ENCODE assay signal across 8 cellular contexts in the genomic region with DNA sequence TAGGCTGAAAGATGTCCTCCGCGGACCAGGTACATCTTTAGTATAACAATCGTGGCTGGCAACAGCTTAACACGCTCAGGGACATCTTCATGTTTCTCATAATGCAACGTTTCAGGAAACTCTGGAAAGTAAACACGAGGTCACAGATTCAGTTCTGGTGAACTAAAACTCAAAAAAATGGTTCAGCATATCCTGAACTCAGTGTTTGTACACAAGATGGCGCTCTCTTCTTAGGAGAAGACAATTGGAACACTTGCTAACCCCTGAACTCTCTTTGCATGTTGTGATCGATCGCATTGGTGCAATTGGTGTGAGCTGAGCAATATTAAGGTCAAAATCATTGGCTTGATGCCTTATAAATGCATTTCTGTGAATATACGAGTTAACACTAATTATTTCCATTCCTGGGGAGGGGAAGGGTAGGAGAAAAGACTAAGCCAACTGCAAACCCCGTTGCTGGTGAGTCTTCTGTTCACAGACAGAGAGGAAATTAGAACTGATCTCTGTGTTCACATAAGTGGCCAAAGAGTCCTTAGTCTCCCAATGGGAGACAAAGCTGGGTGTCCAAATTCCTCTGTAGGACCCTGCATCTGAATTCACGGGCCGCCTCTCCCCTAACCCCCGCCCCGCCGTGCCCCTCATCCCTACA. TPM values are rescaled to one million over a fixed set of nuclear protein-coding genes. Genes with fewer than 3 reads are reported as not detected.
A peak's percentile ranks its signal among the peaks of the same experiment; 100 is the strongest.
DNase-seq lines count a peak whose midpoint lies in the region; ATAC-seq and TF ChIP-seq lines count a peak whose summit lies in the region.

No MANE protein-coding gene starts in this region.

- no peak overlapping the region for H3K9ac ChIP-seq in adipocyte (ENCODE audit: low read length)

- H3K36me3 ChIP-seq in adipocyte (ENCODE audit: control insufficient read depth, insufficient read depth, low read length, severe bottlenecking), result no peaks in the 10 kb centered on the region
- H3K36me3 ChIP-seq in right atrium auricular region, result no peaks in the 10 kb centered on the region

- H3K4me3 ChIP-seq in adipocyte (ENCODE audit: low read length), result no peak overlapping the region
- H3K4me3 ChIP-seq in right atrium auricular region, result no peak overlapping the region
- H3K4me3 ChIP-seq in retinal pigment epithelial cell (ENCODE audit: low read length), result no peak overlapping the region

- DNase-seq in DMS53 (lab: John Stamatoyannopoulos, UW) (peak; percentile 92), NCI-H526 (lab: John Stamatoyannopoulos, UW) (peak; percentile 77 to 85), adipocyte (ENCODE audit: low read depth) (peak; percentile 91), right atrium auricular region (ENCODE audit: low spot score) (peak; percentile 18), retinal pigment epithelial cell (ENCODE audit: low read depth) (no peak)
- no peak for DNase-seq in activated effector memory CD4-positive, alpha-beta T cell treated with anti-CD3 and anti-CD28 coated beads, Interleukin-2, amount 50 U/mL, for 16 hours

- ATAC-seq in GM19043 (IDR thresholded peaks at IDR 0.05; ENCODE audit: low read depth, unreplicated experiment), result peak; percentile 75
- peak; percentile 63 for ATAC-seq in HG03520 (IDR thresholded peaks at IDR 0.05; ENCODE audit: unreplicated experiment)

- peaks cover 19% of the 10 kb centered on the region for H3K4me1 ChIP-seq in adipocyte (ENCODE audit: control insufficient read depth, insufficient read depth, low read length)
- H3K4me1 ChIP-seq in right atrium auricular region, result peaks cover 0 to 19% of the 10 kb centered on the region in 2 donors

- H3K27me3 ChIP-seq in adipocyte (replicated peaks; ENCODE audit: control insufficient read depth, insufficient read depth, low read length), result no peaks in the 10 kb centered on the region
- no peaks in the 10 kb centered on the region for H3K27me3 ChIP-seq in right atrium auricular region

- peak; percentile 70 to 86 for TF ChIP-seq CTCF in right atrium auricular region (IDR thresholded peaks at IDR 0.05)
- TF ChIP-seq CTCF in retinal pigment epithelial cell (conservative IDR thresholded peaks at IDR 0.05; ENCODE audit: low read depth, low read length), result peak; percentile 79

- H3K27ac ChIP-seq in right atrium auricular region, result no peak overlapping the region

- no peaks in the 10 kb centered on the region for H3K9me3 ChIP-seq in adipocyte (ENCODE audit: control insufficient read depth, low read length)
- no peaks in the 10 kb centered on the region for H3K9me3 ChIP-seq in right atrium auricular region

RNA-seq across cellular contexts. Expression of a gene that starts 52.6 kb away (rescaled TPM):
- 1 to 10 TPM; 4.0 to 5.9 TPM for total RNA-seq in right atrium auricular region

Comparison
In these comparisons a context has a peak if more than half of its experiments do, and no peak if none do; other contexts are left out.
1. DNase-seq: peak in DMS53 (single experiment), NCI-H526 (2 of 2), adipocyte (single experiment) and right atrium auricular region (single experiment); none in retinal pigment epithelial cell (single experiment) and activated effector memory CD4-positive, alpha-beta T cell treated with anti-CD3 and anti-CD28 coated beads, Interleukin-2, amount 50 U/mL, for 16 hours (single experiment).